Comparison of ENCODE assay signal across 27 cellular contexts in the genomic region with DNA sequence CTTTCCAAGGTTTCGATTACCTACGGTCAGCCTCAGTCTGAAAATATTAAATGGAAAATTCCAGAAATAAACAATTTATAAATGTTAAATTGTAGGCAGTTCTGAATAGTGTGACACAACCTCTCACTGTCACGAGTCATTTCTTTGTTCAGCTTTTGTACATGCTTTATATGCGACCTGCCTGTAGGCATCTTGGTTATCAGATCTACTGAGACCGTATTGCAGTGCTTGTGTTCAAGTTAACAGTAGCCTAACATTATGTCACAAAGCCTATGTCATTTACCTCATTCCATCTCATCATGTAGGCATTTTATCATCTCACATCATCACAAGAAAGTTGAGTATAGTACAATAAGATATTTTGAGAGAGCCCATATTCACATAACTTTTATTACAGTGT.
"Had no signal": no experiment of that assay in that cellular context is flagged by ENCODE, and none has a peak within 500 bp of the region (broad histone marks: within the 10 kb centered on the region; RNA-seq: fewer than 3 reads in every experiment).

No MANE protein-coding gene starts in this region.

- H3K27me3 Mint-ChIP-seq: effector memory CD8-positive, alpha-beta T cell had no signal

- DNase-seq: colonic mucosa; cortex of kidney; effector CD8-positive, alpha-beta T cell; effector memory CD8-positive, alpha-beta T cell; endodermal cell; erythroblast; esophagus squamous epithelium; foreskin fibroblast; foreskin melanocyte; gastrocnemius medialis; glutamatergic neuron; head of caudate nucleus; heart right ventricle; hippocampal formation; left cardiac atrium; left lung; left ventricle myocardium superior; lower lobe of right lung; mesenchymal stem cell; mucosa of descending colon had no signal

- H3K27me3 ChIP-seq: colonic mucosa, esophagus squamous epithelium, left lung had no signal

- H3K36me3 ChIP-seq: colonic mucosa, esophagus squamous epithelium, gastrocnemius medialis, heart right ventricle, left lung, lower lobe of right lung had no signal

- H3K27ac ChIP-seq: colonic mucosa, epithelial cell of prostate, esophagus squamous epithelium, gastrocnemius medialis, heart right ventricle, left lung, lower lobe of right lung had no signal

- H3K4me1 ChIP-seq: colonic mucosa, esophagus squamous epithelium, gastrocnemius medialis, heart right ventricle, left lung, lower lobe of right lung had no signal

- H3K4me1 Mint-ChIP-seq: endodermal cell had no signal

- FAIRE-seq: endometrium, islet of Langerhans, keratinocyte had no signal

- H3K27ac Mint-ChIP-seq: dendritic cell treated with granulocyte-macrophage colony-stimulating factor and Interleukin-4, amounts not matched to agents 40 ng/mL and 50 ng/mL, for 4 days; effector memory CD8-positive, alpha-beta T cell; endodermal cell; mesothelial cell of epicardium had no signal

- H3K9me3 ChIP-seq: colonic mucosa, esophagus squamous epithelium, gastrocnemius medialis, heart right ventricle, left lung, lower lobe of right lung, mucosa of descending colon had no signal

- ATAC-seq: effector memory CD8-positive, alpha-beta T cell; esophagus mucosa; gastrocnemius medialis; heart right ventricle; left cardiac atrium; left lung; left ventricle myocardium superior; lower lobe of right lung; mucosa of descending colon had no signal

- H3K4me3 ChIP-seq: colonic mucosa, esophagus squamous epithelium, gastrocnemius medialis, heart right ventricle, left lung, lower lobe of right lung, mucosa of descending colon had no signal

- H3K9me3 Mint-ChIP-seq: dendritic cell treated with granulocyte-macrophage colony-stimulating factor and Interleukin-4, amounts not matched to agents 40 ng/mL and 50 ng/mL, for 4 days; endodermal cell had no signal

- H3K4me3 Mint-ChIP-seq: dendritic cell treated with granulocyte-macrophage colony-stimulating factor and Interleukin-4, amounts not matched to agents 40 ng/mL and 50 ng/mL, for 4 days; effector memory CD8-positive, alpha-beta T cell; endodermal cell; mesothelial cell of epicardium had no signal

- H3K36me3 Mint-ChIP-seq: mesothelial cell of epicardium had no signal
